ENCODE assay signal across 18 cellular contexts in the genomic region with DNA sequence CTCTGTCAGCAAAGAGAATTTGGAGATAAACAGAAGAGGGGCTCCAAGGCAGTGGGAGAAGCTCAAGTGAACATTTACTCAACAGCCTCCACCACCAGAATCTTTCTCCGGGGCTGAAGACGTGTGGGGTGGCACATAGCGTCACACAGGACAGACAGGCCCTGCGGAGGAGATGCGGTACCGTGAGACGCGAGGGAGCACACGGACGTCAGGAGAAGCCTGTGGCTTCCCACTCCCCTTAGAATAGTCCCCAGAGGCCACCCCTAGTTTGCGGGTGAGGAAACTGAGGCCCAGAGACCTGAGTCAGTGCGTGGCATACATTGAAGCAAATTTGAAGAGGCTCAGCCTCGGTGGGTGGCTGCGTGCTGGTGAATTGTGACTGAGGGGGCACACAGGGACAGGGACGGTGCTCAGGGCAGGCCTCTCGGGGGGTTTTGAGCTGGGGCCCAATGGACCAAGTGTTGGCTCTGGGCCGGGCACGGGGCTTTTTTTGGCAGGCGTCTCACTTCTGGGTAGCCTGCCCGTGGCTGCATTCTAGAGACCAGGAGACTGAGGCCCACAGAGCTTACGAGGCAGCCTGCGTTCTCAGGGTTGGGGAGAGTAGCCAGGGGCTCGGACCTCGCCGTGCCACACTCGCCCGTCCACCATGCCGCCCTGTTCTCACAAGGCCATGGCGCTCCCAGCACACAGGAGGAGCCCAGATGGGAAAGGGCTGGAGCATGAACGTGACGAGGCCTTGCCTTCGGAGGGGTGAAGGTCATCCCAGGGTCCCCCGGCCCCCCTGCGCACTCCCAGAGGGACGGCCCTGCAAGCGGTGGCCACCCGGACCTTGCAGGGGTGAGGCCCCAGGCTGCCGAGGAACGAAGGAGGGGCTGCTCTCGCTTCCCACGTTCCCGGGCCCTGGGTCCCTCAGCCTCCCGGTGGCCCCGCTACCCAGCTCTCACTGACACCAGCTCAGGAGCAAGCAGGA.
A peak's percentile ranks its signal among the peaks of the same experiment; 100 is the strongest.
DNase-seq lines count a peak whose midpoint lies in the region; ATAC-seq and TF ChIP-seq lines count a peak whose summit lies in the region.
"Had no signal": no experiment of that assay in that cellular context is flagged by ENCODE, and none has a peak within 500 bp of the region (broad histone marks: within the 10 kb centered on the region; RNA-seq: fewer than 3 reads in every experiment).

No MANE protein-coding gene starts in this region.

- H3K9ac ChIP-seq in SK-N-MC (ENCODE audit: insufficient read length) (peak overlapping the region; percentile 19), endodermal cell (ENCODE audit: extremely low read depth, low read length, poor library complexity, severe bottlenecking) (no peak overlapping the region)
- H3K9ac ChIP-seq: KMS-11 had no signal

- H3K27me3 ChIP-seq in endodermal cell (ENCODE audit: control insufficient read depth, insufficient read depth, low read length, poor library complexity, severe bottlenecking): peaks cover 12% of the 10 kb centered on the region
- H3K27me3 ChIP-seq in tibial artery: no peaks in the 10 kb centered on the region

- no peaks in the 10 kb centered on the region for H3K27me3 Mint-ChIP-seq in endodermal cell (ENCODE audit: insufficient read depth)
- no peaks in the 10 kb centered on the region for H3K27me3 Mint-ChIP-seq in nephron (ENCODE audit: low read depth)

- intact Hi-C loops in tibial artery (cut with DNase I; ENCODE audit: low total_unique reads): no loop called here

- TF ChIP-seq CTCF in endodermal cell (conservative IDR thresholded peaks at IDR 0.05) (no peak), nephron (IDR thresholded peaks at IDR 0.05; ENCODE audit: unreplicated experiment in 3 of 3) (no peak), tibial artery (IDR thresholded peaks at IDR 0.05) (no peak)

- H3K4me1 ChIP-seq in endodermal cell (ENCODE audit: control insufficient read depth, insufficient read depth, low read length) (no peaks in the 10 kb centered on the region), tibial artery (peaks cover 4 to 24% (median 15%) of the 10 kb centered on the region in 4 donors)

- no peak overlapping the region for H3K4me3 Mint-ChIP-seq in endodermal cell
- no peak overlapping the region for H3K4me3 Mint-ChIP-seq in nephron
- H3K4me3 Mint-ChIP-seq: activated B cell treated with CpG ODN at 0.5 μM for 24 hours had no signal

- 91% methylated on average over 26 to 44 of the region's 44 CpGs for WGBS in endodermal cell (ENCODE audit: insufficient coverage in 1 of 2, insufficient read length in 1 of 2), 2 experiments

- H3K36me3 ChIP-seq in SK-N-MC (ENCODE audit: insufficient read depth, low read length) (no peaks in the 10 kb centered on the region), endodermal cell (ENCODE audit: control insufficient read depth, insufficient read depth, low read length) (no peaks in the 10 kb centered on the region), tibial artery (no peaks in the 10 kb centered on the region)

- H3K9me3 Mint-ChIP-seq in endodermal cell (no peaks in the 10 kb centered on the region), nephron (no peaks in the 10 kb centered on the region)
- H3K9me3 Mint-ChIP-seq: activated B cell treated with CpG ODN at 0.5 μM for 24 hours had no signal

- H3K36me3 Mint-ChIP-seq in endodermal cell (ENCODE audit: low read depth) (no peaks in the 10 kb centered on the region), nephron (ENCODE audit: low read depth) (no peaks in the 10 kb centered on the region)

- DNase-seq in SK-N-MC (ENCODE audit: low read depth, low spot score) (no peak), endodermal cell (peak; percentile 39), tibial artery (peak in 1 of 2 donors; percentile 63), DMS 273 (lab: John Stamatoyannopoulos, UW; ENCODE audit: unreplicated experiment) (no peak)
- DNase-seq in activated CD4-positive, alpha-beta T cell treated with anti-CD3 and anti-CD28 coated beads for 48 hours: no peak
- DNase-seq: activated B cell treated with CpG ODN at 0.5 μM for 24 hours; AML-193; central memory CD4-positive, alpha-beta T cell; effector CD8-positive, alpha-beta T cell; head of caudate nucleus; NCI-H1092 treated with DMSO at 0.1 percent for 48 hours; NCI-H2107; SIG-M5; stimulated activated CD4-positive, alpha-beta T cell treated with anti-CD3 and anti-CD28 coated beads, Interleukin-1b, Interleukin-23, amount 100 ng/mL, for 48 hours had no signal

- H3K27ac Mint-ChIP-seq in endodermal cell (no peak overlapping the region), nephron (peak overlapping the region in 2 of 3 experiments; percentile 72 to 83)
- H3K27ac Mint-ChIP-seq: activated B cell treated with CpG ODN at 0.5 μM for 24 hours had no signal

- H3K27ac ChIP-seq in SK-N-MC: peak overlapping the region; percentile 84
- no peak overlapping the region for H3K27ac ChIP-seq in endodermal cell (ENCODE audit: low read depth, low read length)
- H3K27ac ChIP-seq in tibial artery: peak overlapping the region; percentile 60 to 73
- H3K27ac ChIP-seq: KMS-11 had no signal

- H3K4me1 Mint-ChIP-seq in endodermal cell (peaks cover 10% of the 10 kb centered on the region), nephron (peaks cover 28% of the 10 kb centered on the region)
- H3K4me1 Mint-ChIP-seq: activated B cell treated with CpG ODN at 0.5 μM for 24 hours had no signal

- H3K4me3 ChIP-seq in SK-N-MC: no peak overlapping the region
- H3K4me3 ChIP-seq in endodermal cell (ENCODE audit: low read length): no peak overlapping the region
- no peak overlapping the region for H3K4me3 ChIP-seq in tibial artery

- no peaks in the 10 kb centered on the region for H3K9me3 ChIP-seq in SK-N-MC (ENCODE audit: low read depth, low read length)
- no peaks in the 10 kb centered on the region for H3K9me3 ChIP-seq in endodermal cell (ENCODE audit: control insufficient read depth, low read length)
- no peaks in the 10 kb centered on the region for H3K9me3 ChIP-seq in tibial artery

- ATAC-seq in HG03521 (IDR thresholded peaks at IDR 0.05; ENCODE audit: unreplicated experiment): no peak
- ATAC-seq: HCT116 had no signal
